Comparison of ENCODE assay signal across 8 cellular contexts in genomic region chr9:89603629-89604462, GRCh38. TPM values are rescaled to one million over a fixed set of nuclear protein-coding genes. Genes with fewer than 3 reads are reported as not detected.
A peak's percentile ranks its signal among the peaks of the same experiment; 100 is the strongest.
DNase-seq lines count a peak whose midpoint lies in the region; ATAC-seq and TF ChIP-seq lines count a peak whose summit lies in the region.

No MANE protein-coding gene starts in this region.

- peaks cover 2% of the 10 kb centered on the region for H3K27me3 ChIP-seq in mammary epithelial cell (ENCODE audit: insufficient read depth, low read length)

- peak overlapping the region; percentile 9 to 34 (median 31) for H3K4me3 ChIP-seq in mammary epithelial cell (replicated peaks in 1 of 3; ENCODE audit: insufficient read depth in 1 of 3, low read depth in 2 of 3, low read length in 3 of 3)
- H3K4me3 ChIP-seq in skeletal muscle cell (ENCODE audit: low read depth, low read length) = peak overlapping the region; percentile 51

- 4% methylated on average over 11 of the region's 63 CpGs for WGBS in mammary epithelial cell (ENCODE audit: low coverage, missing lambda C conversion rate)

- no peaks in the 10 kb centered on the region for H4K20me1 ChIP-seq in mammary epithelial cell (ENCODE audit: insufficient read depth, low read length)

- intact Hi-C loops in mammary epithelial cell (cut with micrococcal nuclease) = loop anchor here (1.0 to 10.0 kb wide), 3 partner anchors 191 to 498 kb away; no protein-coding TSS in a partner anchor

- peak; percentile 88 for DNase-seq in DMS153 treated with DMSO at 0.1 percent for 48 hours (lab: John Stamatoyannopoulos, UW; ENCODE audit: unreplicated experiment)
- peak; percentile 34 for DNase-seq in NAMALWA (ENCODE audit: low spot score)
- DNase-seq in T follicular helper cell (ENCODE audit: low read depth) = peak; percentile 23
- peak; percentile 39 for DNase-seq in mammary epithelial cell
- DNase-seq in iris pigment epithelial cell (ENCODE audit: low read depth) = peak; percentile 40
- DNase-seq in skeletal muscle cell (ENCODE audit: low read depth) = no peak
- DNase-seq in amniotic stem cell (lab: John Stamatoyannopoulos, UW) = no peak

- no peak overlapping the region for H3K27ac ChIP-seq in mammary epithelial cell (ENCODE audit: insufficient read depth, low read depth, low read length)

- ATAC-seq in HG03378 (IDR thresholded peaks at IDR 0.05; ENCODE audit: unreplicated experiment) = no peak

- dilution Hi-C loops in mammary epithelial cell (cut with HindIII; ENCODE audit: low sequenced_read_pairs) = loop anchor here (25.0 kb wide), 1 partner anchor 483 kb away; no protein-coding TSS in a partner anchor

- CTCF ChIA-PET in mammary epithelial cell (lab: Charles Lee; ENCODE audit: low non-redundant PET) = no interaction called here

- no peaks in the 10 kb centered on the region for H3K9me3 ChIP-seq in mammary epithelial cell (replicated peaks; ENCODE audit: insufficient read depth, low read length)

- in situ Hi-C loops in mammary epithelial cell (cut with MboI; ENCODE audit: low sequenced_read_pairs in 2 of 2) = loop anchor here (5.0 to 10.0 kb wide), 2 partner anchors 371 to 498 kb away; no protein-coding TSS in a partner anchor

- peaks cover 35% of the 10 kb centered on the region for H3K4me1 ChIP-seq in mammary epithelial cell (ENCODE audit: insufficient read depth, low read length)

- BruUV-seq in mammary epithelial cell (replicated peaks; lab: Mats Ljungman, UMichigan) = no TSS peak

- TF ChIP-seq CTCF in mammary epithelial cell (conservative IDR thresholded peaks at IDR 0.05 in 1 of 2, IDR thresholded peaks at IDR 0.05 in 1 of 2; ENCODE audit: extremely low read depth in 1 of 2, insufficient read depth in 1 of 2, low read depth in 1 of 2, low read length in 2 of 2) = peak in 1 of 2 donors; percentile 51

- H3K9ac ChIP-seq in mammary epithelial cell (ENCODE audit: insufficient read depth, low read length) = no peak overlapping the region

- H3K4me2 ChIP-seq in mammary epithelial cell (ENCODE audit: insufficient read depth, low read depth, low read length) = peak overlapping the region; percentile 98

- peak overlapping the region; percentile 17 for H2AFZ ChIP-seq in mammary epithelial cell (ENCODE audit: low read depth, low read length)

- H3K36me3 ChIP-seq in mammary epithelial cell (ENCODE audit: insufficient read depth, low read length) = no peaks in the 10 kb centered on the region

- no peaks in the 10 kb centered on the region for H3K79me2 ChIP-seq in mammary epithelial cell (ENCODE audit: insufficient read depth, low read length)

RNA-seq across cellular contexts. Expression of gene GADD45G, which starts 1.0 kb away (rescaled TPM):
- 1 to 10 TPM in 1 of 2 donors, not detected in 1; 1.0 TPM for total RNA-seq in mammary epithelial cell
- 0.08 TPM for polyA plus RNA-seq in mammary epithelial cell
- not detected for polyA minus RNA-seq in mammary epithelial cell

Comparison
In these comparisons a context has a peak if more than half of its experiments do, and no peak if none do; other contexts are left out.
1. DNase-seq: peak in DMS153 treated with DMSO at 0.1 percent for 48 hours (single experiment), NAMALWA (single experiment), T follicular helper cell (single experiment), mammary epithelial cell (single experiment) and iris pigment epithelial cell (single experiment); none in skeletal muscle cell (single experiment) and amniotic stem cell (single experiment).